8 cellular contexts compared by ENCODE assay signal in the genomic region with DNA sequence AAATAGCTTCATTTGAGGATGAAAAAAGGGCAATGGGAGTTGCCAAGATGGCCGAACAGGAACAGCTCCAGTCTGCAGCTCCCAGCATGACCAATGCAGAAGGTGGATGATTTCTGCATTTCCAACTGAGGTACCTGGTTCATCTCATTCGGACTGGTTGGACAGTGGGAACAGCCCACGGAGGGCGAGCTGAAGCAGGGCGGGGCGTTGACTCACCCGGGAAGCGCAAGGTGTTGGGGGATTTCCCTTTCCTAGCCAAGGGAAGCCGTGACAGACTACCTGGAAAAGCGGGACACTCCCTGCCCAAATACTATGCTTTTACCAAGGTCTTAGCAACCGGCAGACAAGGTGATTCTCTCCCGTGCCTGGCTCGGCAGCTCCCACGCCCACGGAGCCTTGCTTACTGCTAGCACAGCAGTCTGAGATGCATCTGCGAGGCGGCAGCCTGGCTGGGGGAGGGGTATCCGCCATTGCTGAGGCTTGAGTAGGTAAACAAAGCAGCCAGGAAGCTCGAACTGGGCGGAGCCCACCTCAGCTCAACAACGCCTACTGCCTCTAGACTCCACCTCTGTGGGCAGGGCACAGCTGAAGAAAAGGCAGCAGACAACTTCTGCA.
DNase-seq lines count a peak whose midpoint lies in the region; ATAC-seq and TF ChIP-seq lines count a peak whose summit lies in the region.
"Not testable (repeated sequence)": the region's sequence is repeated elsewhere in the genome, so short reads cannot be mapped to it uniquely, and the experiment has no call there.

No MANE protein-coding gene starts in this region.

- H3K9me3 Mint-ChIP-seq in MCF 10A (ENCODE audit: unreplicated experiment): peaks cover 18% of the 10 kb centered on the region

- H3K27ac Mint-ChIP-seq in T-helper 17 cell (peak overlapping the region; percentile 91), MCF 10A (ENCODE audit: low read depth, unreplicated experiment) (peak overlapping the region; percentile 91)

- H3K4me1 Mint-ChIP-seq in T-helper 17 cell: peaks cover 14% of the 10 kb centered on the region
- H3K4me1 Mint-ChIP-seq in MCF 10A (ENCODE audit: insufficient read depth, unreplicated experiment): not testable (repeated sequence)

- peak; percentile 72 for ATAC-seq in T-helper 17 cell
- not testable (repeated sequence) for ATAC-seq in left cardiac atrium

- H3K4me3 ChIP-seq in HUES6 (ENCODE audit: low read depth, low read length): peak overlapping the region; percentile 74
- H3K4me3 ChIP-seq in thyroid gland (replicated peaks in 1 of 3): not testable (repeated sequence)

- intact Hi-C loops in MCF 10A (cut with micrococcal nuclease); left cardiac atrium (cut with DNase I); thyroid gland (cut with DNase I): not testable (repeated sequence)

- TF ChIP-seq CTCF in MCF 10A (IDR thresholded peaks at IDR 0.05; ENCODE audit: unreplicated experiment); thyroid gland (IDR thresholded peaks at IDR 0.05): not testable (repeated sequence)

- CTCF ChIA-PET in MCF 10A (lab: Yijun Ruan, JAX): interaction anchor here (0.6 to 1.2 kb wide), 2 partner anchors 9 to 67 kb away, joined by 3 read pairs; no protein-coding TSS in a partner anchor

- H3K4me1 ChIP-seq in HUES6 (ENCODE audit: control insufficient read depth, insufficient read depth, low read length); thyroid gland: not testable (repeated sequence)

- not testable (repeated sequence) for BruUV-seq in MCF 10A (replicated peaks; lab: Mats Ljungman, UMichigan)

- not testable (repeated sequence) for H3K9me3 ChIP-seq in HUES6 (ENCODE audit: control insufficient read depth, insufficient read depth, low read depth, low read length); T-helper 17 cell (ENCODE audit: control insufficient read depth, low read length, poor library complexity, severe bottlenecking); thyroid gland

- DNase-seq in T-helper 17 cell (peak; percentile 48 to 62 (median 62)), activated T-cell treated with anti-CD3 and anti-CD28 coated beads for 24 hours (ENCODE audit: low read depth) (peak; percentile 41), MCF 10A (ENCODE audit: unreplicated experiment) (peak; percentile 66), left cardiac atrium (peak; percentile 45), mucosa of gallbladder (ENCODE audit: low spot score) (peak; percentile 69), thyroid gland (peak; percentile 5 to 15)
- DNase-seq in stimulated activated CD4-positive, alpha-beta T cell treated with anti-CD3 and anti-CD28 coated beads, Interleukin-2, amount 100 ng/mL, for 24 hours: peak; percentile 67

- peak overlapping the region; percentile 29; the same call in 1 of the 2 replicates for H3K27ac ChIP-seq in HUES6 (ENCODE audit: low read depth, low read length)
- not testable (repeated sequence) for H3K27ac ChIP-seq in thyroid gland

- H3K36me3 Mint-ChIP-seq in T-helper 17 cell (ENCODE audit: low read depth): not testable (repeated sequence)
- H3K36me3 Mint-ChIP-seq in MCF 10A (ENCODE audit: insufficient read depth, unreplicated experiment): peaks cover 14% of the 10 kb centered on the region

- peak overlapping the region; percentile 89 for H3K9ac ChIP-seq in HUES6 (ENCODE audit: low read length)

- not testable (repeated sequence) for H3K27me3 ChIP-seq in HUES6 (ENCODE audit: control insufficient read depth, insufficient read depth, low read length); thyroid gland

- POLR2A ChIA-PET in MCF 10A (lab: Yijun Ruan, JAX): interaction anchor here (0.6 to 2.5 kb wide), 17 partner anchors 8 to 105 kb away, joined by 3 to 15 read pairs (median 4); a partner anchor contains a TSS

- WGBS in thyroid gland, 2 donors: 83 to 85% methylated on average over 2 to 21 of the region's 21 CpGs

- H3K36me3 ChIP-seq in HUES6 (ENCODE audit: control insufficient read depth, insufficient read depth, low read length); thyroid gland: not testable (repeated sequence)

- peak overlapping the region; percentile 82 for H3K4me3 Mint-ChIP-seq in T-helper 17 cell
- H3K4me3 Mint-ChIP-seq in MCF 10A (ENCODE audit: unreplicated experiment): peak overlapping the region; percentile 74

- H3K27me3 Mint-ChIP-seq in T-helper 17 cell: not testable (repeated sequence)
- peaks cover 41% of the 10 kb centered on the region for H3K27me3 Mint-ChIP-seq in MCF 10A (ENCODE audit: insufficient read depth, unreplicated experiment)

- TF ChIP-seq POLR2A in thyroid gland (IDR thresholded peaks at IDR 0.05): not testable (repeated sequence)

Comparison
In these comparisons a context has a peak if more than half of its experiments do, and no peak if none do; other contexts are left out.
1. DNase-seq: peak in every context shown above with its lines; median percentile 69 in mucosa of gallbladder; 67 in stimulated activated CD4-positive, alpha-beta T cell treated with anti-CD3 and anti-CD28 coated beads, Interleukin-2, amount 100 ng/mL, for 24 hours; 66 in MCF 10A; 62 in T-helper 17 cell; 45 in left cardiac atrium; 41 in activated T-cell treated with anti-CD3 and anti-CD28 coated beads for 24 hours; 10 in thyroid gland.